In the genomic region with DNA sequence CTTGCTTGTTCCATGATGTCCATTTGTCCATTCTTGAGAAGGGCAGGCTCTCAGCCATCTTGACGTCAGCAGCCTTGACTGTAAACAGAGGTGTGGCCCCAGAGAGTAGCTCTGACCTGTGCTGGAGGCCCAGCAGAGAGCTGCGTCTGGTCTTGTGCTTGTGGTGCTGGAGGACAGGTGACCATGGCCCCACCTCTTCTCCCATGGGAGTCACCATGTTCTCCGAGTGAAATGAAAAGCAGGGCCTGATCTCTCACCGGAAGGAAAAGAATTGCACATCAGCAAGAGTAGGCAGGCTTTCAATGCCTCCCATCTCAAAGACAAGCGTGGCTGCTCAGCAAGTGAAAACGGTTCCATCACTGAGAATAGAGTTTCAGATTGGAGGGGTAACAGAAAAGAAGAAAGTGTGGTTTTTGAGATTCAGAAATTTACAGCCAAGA, we compare ENCODE assay signal across 17 cellular contexts. TPM values are rescaled to one million over a fixed set of nuclear protein-coding genes. Genes with fewer than 3 reads are reported as not detected.
DNase-seq lines count a peak whose midpoint lies in the region; ATAC-seq, FAIRE-seq and TF ChIP-seq lines count a peak whose summit lies in the region.
"Had no signal": no experiment of that assay in that cellular context is flagged by ENCODE, and none has a peak within 500 bp of the region (broad histone marks: within the 10 kb centered on the region; RNA-seq: fewer than 3 reads in every experiment).

No MANE protein-coding gene starts in this region.

- in situ Hi-C loops in GM12878 (cut with MboI): no loop called here
- in situ Hi-C loops in HepG2 (cut with HindIII; ENCODE audit: extremely low pct_ligation_motif_present, low pct_unique_long_range_greater_than_20kb): loop anchor here (25.0 kb wide), 1 partner anchor 543 kb away; no protein-coding TSS in a partner anchor

- WGBS in A549 (ENCODE audit: missing lambda C conversion rate): 14% methylated on average over 4 of the region's 6 CpGs
- 88% methylated on average over 6 of the region's 6 CpGs for WGBS in GM12878 (ENCODE audit: insufficient coverage, insufficient replicate concordance, low lambda C conversion rate, missing lambda C conversion rate)
- WGBS in HepG2 (ENCODE audit: low lambda C conversion rate): 11% methylated on average over 6 of the region's 6 CpGs
- WGBS in esophagus squamous epithelium, 2 donors: 69 to 76% methylated on average over 5 to 6 of the region's 6 CpGs

- POLR2A ChIA-PET in A549 (lab: Yijun Ruan, JAX) (interaction anchor here (1.3 kb wide), 1 partner anchor 10 kb away, joined by 4 read pairs; no protein-coding TSS in a partner anchor), GM12878 (lab: Charles Lee) (interaction anchor here (0.6 to 2.1 kb wide), 4 partner anchors 9 to 220 kb away, joined by 3 to 14 read pairs (median 3); no protein-coding TSS in a partner anchor), HepG2 (lab: Yijun Ruan, JAX) (no interaction called here)

- CTCF ChIA-PET in A549 (lab: Yijun Ruan, JAX) (interaction anchor here (1.4 kb wide), 1 partner anchor 11 kb away, joined by 5 read pairs; a partner anchor contains a TSS), GM12878 (lab: Yijun Ruan, JAX) (interaction anchor here (0.8 to 1.5 kb wide), 2 partner anchors 11 to 346 kb away, joined by 4 to 8 read pairs; a partner anchor contains a TSS), HepG2 (lab: Yijun Ruan, JAX; ENCODE audit: low intra/inter-chr PET ratio, low total read pairs) (no interaction called here)

- peak overlapping the region; percentile 54; the same call in 2 of the 3 replicates for H3K4me2 ChIP-seq in A549
- H3K4me2 ChIP-seq in GM12878 (ENCODE audit: control insufficient read depth, insufficient read depth): peak overlapping the region; percentile 30; the same call in 1 of the 2 replicates
- no peak overlapping the region for H3K4me2 ChIP-seq in HepG2 (ENCODE audit: low read depth, low read length)

- no TSS peak for BruUV-seq in GM12878 (replicated peaks; lab: Mats Ljungman, UMichigan)
- BruUV-seq in HepG2 (replicated peaks; lab: Mats Ljungman, UMichigan): no TSS peak

- DNase-seq in A549 (ENCODE audit: low read depth in 1 of 2, low spot score in 1 of 2) (peak; percentile 10 to 92), NCI-H2029 (lab: John Stamatoyannopoulos, UW) (peak; percentile 90), GM12878 (ENCODE audit: low read depth, low spot score) (no peak), DMS79 treated with DMSO at 0.1 percent for 48 hours (lab: John Stamatoyannopoulos, UW) (no peak), HepG2 (ENCODE audit: low spot score) (no peak), esophagus squamous epithelium (lab: John Stamatoyannopoulos, UW) (no peak)
- DNase-seq: activated CD4-positive, alpha-beta T cell treated with anti-CD3 and anti-CD28 coated beads, Interleukin-2, amount 50 U/mL, for 1 hour; activated T-cell treated with anti-CD3 and anti-CD28 coated beads, Interleukin-2, amount 50 U/mL, for 1 hour; CD4-positive, alpha-beta memory T cell; glutamatergic neuron; NCI-H2171 had no signal

- no peaks in the 10 kb centered on the region for H3K9me3 ChIP-seq in A549
- H3K9me3 ChIP-seq in GM12878 (replicated peaks; ENCODE audit: control insufficient read depth, insufficient read depth, low read length): no peaks in the 10 kb centered on the region
- no peaks in the 10 kb centered on the region for H3K9me3 ChIP-seq in HepG2 (ENCODE audit: low read length)
- H3K9me3 ChIP-seq in esophagus squamous epithelium: no peaks in the 10 kb centered on the region
- H3K9me3 ChIP-seq: esophagus muscularis mucosa had no signal

- TF ChIP-seq CTCF in A549 (IDR thresholded peaks at IDR 0.05): no peak
- TF ChIP-seq CTCF in GM12878 (IDR thresholded peaks at IDR 0.05 in 2 of 3, conservative IDR thresholded peaks at IDR 0.05 in 1 of 3; ENCODE audit: control insufficient read depth in 2 of 3, extremely low read depth in 1 of 3, insufficient read depth in 1 of 3, low read depth in 3 of 3, low read length in 3 of 3): no peak
- no peak for TF ChIP-seq CTCF in HepG2 (CRISPR knock-in tag; IDR thresholded peaks at IDR 0.05)
- no peak for TF ChIP-seq CTCF in esophagus squamous epithelium (IDR thresholded peaks at IDR 0.05)

- H2AFZ ChIP-seq in GM12878 (ENCODE audit: control insufficient read depth, low read depth, low read length) (no peak overlapping the region), HepG2 (ENCODE audit: low read length) (no peak overlapping the region)

- RAD21 ChIA-PET in GM12878 (lab: Charles Lee; ENCODE audit: unreplicated experiment): interaction anchor here (1.2 to 3.5 kb wide), 9 partner anchors 9 to 157 kb away, joined by 3 to 32 read pairs (median 5); a partner anchor contains a TSS

- H3K4me1 ChIP-seq in A549: peaks cover 16% of the 10 kb centered on the region; the same call in 2 of the 3 replicates
- H3K4me1 ChIP-seq in GM12878 (ENCODE audit: control insufficient read depth, insufficient read depth, low read length): peaks cover 5% of the 10 kb centered on the region
- no peaks in the 10 kb centered on the region for H3K4me1 ChIP-seq in HepG2 (ENCODE audit: insufficient read depth, low read length)
- H3K4me1 ChIP-seq in esophagus squamous epithelium: no peaks in the 10 kb centered on the region
- H3K4me1 ChIP-seq: esophagus muscularis mucosa had no signal

- no peak for FAIRE-seq in A549 (lab: Jason Lieb, UNC)
- peak; percentile 47 for FAIRE-seq in GM12878 (lab: Jason Lieb, UNC)
- no peak for FAIRE-seq in HepG2 (lab: Jason Lieb, UNC)
- FAIRE-seq: GM12891, H54 had no signal

- H3K27me3 ChIP-seq in GM12878 (replicated peaks in 1 of 2; ENCODE audit: control insufficient read depth in 2 of 2, insufficient read depth in 2 of 2, low read length in 1 of 2) (no peaks in the 10 kb centered on the region; a peak in 1 of 4 replicates), HepG2 (ENCODE audit: control insufficient read depth in 1 of 2, insufficient read depth in 2 of 2, low read length in 2 of 2) (no peaks in the 10 kb centered on the region), esophagus squamous epithelium (no peaks in the 10 kb centered on the region)
- H3K27me3 ChIP-seq: esophagus muscularis mucosa had no signal

- TF ChIP-seq RAD21 in A549 (conservative IDR thresholded peaks at IDR 0.05 in 1 of 2, IDR thresholded peaks at IDR 0.05 in 1 of 2) (no peak), GM12878 (IDR thresholded peaks at IDR 0.05; ENCODE audit: insufficient read depth, low read depth, low read length) (no peak), HepG2 (CRISPR knock-in tag; IDR thresholded peaks at IDR 0.05) (no peak)

- no peak overlapping the region for H3K9ac ChIP-seq in GM12878 (ENCODE audit: control insufficient read depth, insufficient read depth, low read length)
- no peak overlapping the region for H3K9ac ChIP-seq in HepG2 (ENCODE audit: insufficient read depth, low read depth, low read length)

- peaks cover 2% of the 10 kb centered on the region; the same call in 1 of the 2 replicates for H3K79me2 ChIP-seq in GM12878 (ENCODE audit: control insufficient read depth, insufficient read depth, low read length)
- H3K79me2 ChIP-seq in HepG2 (ENCODE audit: insufficient read depth, low read length): no peaks in the 10 kb centered on the region

- H3K4me3 ChIP-seq in A549 (no peak overlapping the region), GM12878 (0 out of 2 replicates have a peak overlapping the region, but pooled peaks have one; percentile 20), HepG2 (replicated peaks in 1 of 3; ENCODE audit: insufficient read depth in 1 of 3, low read depth in 2 of 3, low read length in 3 of 3) (no peak overlapping the region), esophagus squamous epithelium (no peak overlapping the region)
- H3K4me3 ChIP-seq: esophagus muscularis mucosa had no signal

- TF ChIP-seq POLR2A in A549 (IDR thresholded peaks at IDR 0.05; ENCODE audit: low read length) (no peak), GM12878 (IDR thresholded peaks at IDR 0.05; ENCODE audit: low read depth, low read length) (no peak), HepG2 (IDR thresholded peaks at IDR 0.05; ENCODE audit: insufficient read depth in 1 of 2, low read depth in 2 of 2, low read length in 2 of 2) (no peak), esophagus squamous epithelium (IDR thresholded peaks at IDR 0.05) (no peak)

- SMC1A ChIA-PET in GM12878 (lab: Charles Lee; ENCODE audit: uncharacterized antibody, unreplicated experiment): interaction anchor here (0.8 to 3.2 kb wide), 17 partner anchors 9 to 528 kb away, joined by 3 to 36 read pairs (median 4); a partner anchor contains a TSS

- intact Hi-C loops in GM12878 (cut with micrococcal nuclease; ENCODE audit: unreplicated experiment): no loop called here
- intact Hi-C loops in HepG2 (cut with micrococcal nuclease; ENCODE audit: unreplicated experiment): no loop called here
- intact Hi-C loops in esophagus squamous epithelium (cut with DNase I): no loop called here

- H3K36me3 ChIP-seq in GM12878 (ENCODE audit: control insufficient read depth in 2 of 2, insufficient read depth in 2 of 2, low read length in 1 of 2) (no peaks in the 10 kb centered on the region; a peak in 1 of 4 replicates), HepG2 (replicated peaks in 1 of 2; ENCODE audit: control insufficient read depth in 1 of 2, insufficient read depth in 2 of 2, low read length in 2 of 2) (no peaks in the 10 kb centered on the region), esophagus squamous epithelium (no peaks in the 10 kb centered on the region)
- H3K36me3 ChIP-seq: esophagus muscularis mucosa had no signal

- ATAC-seq in A549: peak; percentile 84 to 96
- peak; percentile 71 for ATAC-seq in GM19438 (IDR thresholded peaks at IDR 0.05; ENCODE audit: low read depth, unreplicated experiment)
- ATAC-seq in GM12878: peak; percentile 80
- ATAC-seq in activated CD4-positive, CD25-positive, alpha-beta regulatory T cell treated with anti-CD3 and anti-CD28 coated beads, Interleukin-2, amount 50 U/mL, for 24 hours: no peak
- ATAC-seq in HepG2: no peak
- ATAC-seq: activated naive CD4-positive, alpha-beta T cell treated with anti-CD3 and anti-CD28 coated beads, Interleukin-2, amount 50 U/mL, for 72 hours had no signal

- H4K20me1 ChIP-seq in GM12878 (ENCODE audit: control insufficient read depth, insufficient read depth) (no peaks in the 10 kb centered on the region), HepG2 (ENCODE audit: insufficient read depth, low read length) (no peaks in the 10 kb centered on the region)

- TF ChIP-seq EP300 in A549 (IDR thresholded peaks at IDR 0.05) (no peak), GM12878 (IDR thresholded peaks at IDR 0.05; ENCODE audit: borderline replicate concordance in 1 of 2, control insufficient read depth in 1 of 2, low read depth in 2 of 2, low read length in 2 of 2) (no peak), HepG2 (IDR thresholded peaks at IDR 0.05; ENCODE audit: low read depth in 2 of 2, low read length in 2 of 2) (no peak), HepG2 (CRISPR knock-in tag; IDR thresholded peaks at IDR 0.05; ENCODE audit: borderline replicate concordance) (no peak)

- H3K27ac ChIP-seq in A549 (no peak overlapping the region), GM12878 (ENCODE audit: control insufficient read depth, insufficient read depth) (no peak overlapping the region), HepG2 (ENCODE audit: extremely low read length, insufficient read depth, low read length) (no peak overlapping the region), esophagus squamous epithelium (no peak overlapping the region)
- H3K27ac ChIP-seq: esophagus muscularis mucosa had no signal

RNA-seq across cellular contexts. Expression of a gene that starts 11.5 kb away (rescaled TPM):
- polyA plus RNA-seq in A549 (2011; rRNA removed): 2.5 and 5.2 TPM in 2 replicates
- polyA plus RNA-seq in A549 (2012; cell fraction: cytosol; rRNA removed): 0.34 and 0.37 TPM in 2 replicates
- 0.31 and 0.49 TPM in 2 replicates for polyA plus RNA-seq in A549 (2012; cell fraction: nucleus; rRNA removed)
- polyA plus RNA-seq in A549 (2017; fragmentation: RNase III; extraction: RNeasy Plus Mini Kit Qiagen cat#74134 plus additional on column Dnase treatment): 0.37 to 0.40 TPM (median 0.38 TPM) in 3 replicates
- polyA minus RNA-seq in A549 (2011; rRNA and poly(A)+ RNA removed): 2.2 and 3.1 TPM in 2 replicates
- total RNA-seq in GM12878 (2013; cell fraction: nucleolus; rRNA removed): 13.5 and 16.1 TPM in 2 replicates
- total RNA-seq in GM12878 (2014; rRNA removed): 56.2 and 59.2 TPM in 2 replicates
- total RNA-seq in GM12878 (2014; rRNA removed; fragmentation: Illumina TruSeq; extraction: Trizol): 41.4 and 42.2 TPM in 2 replicates
- 41.4 and 43.2 TPM in 2 replicates for total RNA-seq in GM12878 (2021)
- 7.1 TPM for polyA plus RNA-seq in GM12878 (2011; ENCODE audit: low read depth)
- polyA plus RNA-seq in GM12878 (2011; rRNA removed): 27.0 and 30.3 TPM in 2 replicates
- polyA plus RNA-seq in GM12878 (2011; cell fraction: cytosol; rRNA removed): 27.2 and 33.8 TPM in 2 replicates
- polyA plus RNA-seq in GM12878 (2011; cell fraction: nucleus; rRNA removed): 28.6 and 28.9 TPM in 2 replicates
- polyA plus RNA-seq in GM12878 (2012): 8.4 and 10.4 TPM in 2 replicates
- 54.2 and 57.1 TPM in 2 replicates for polyA plus RNA-seq in GM12878 (2014; fragmentation: Illumina TruSeq; extraction: Trizol)
- 10 to 100 TPM; 13.9 to 21.8 TPM for polyA plus RNA-seq in GM12878 (2014; fragmentation: Nextera tagmentation; extraction: Ambion mirVana)
- polyA plus RNA-seq in GM12878 (2014; rRNA removed): 25.5 and 26.0 TPM in 2 replicates
- 10 to 100 TPM; 41.1 to 41.5 TPM for polyA plus RNA-seq in GM12878 (2016; fragmentation: Nextera tagmentation; extraction: Ambion mirVana)
- polyA minus RNA-seq in GM12878 (2011; rRNA and poly(A)+ RNA removed): 25.0 and 26.2 TPM in 2 replicates
- 11.6 and 14.0 TPM in 2 replicates for polyA minus RNA-seq in GM12878 (2011; cell fraction: cytosol; rRNA and poly(A)+ RNA removed)
- 13.8 and 20.3 TPM in 2 replicates for polyA minus RNA-seq in GM12878 (2011; cell fraction: nucleus; rRNA and poly(A)+ RNA removed)
- total RNA-seq in HepG2 (2016; rRNA removed; fragmentation: Illumina TruSeq; extraction: Trizol): not detected in 2 replicates
- not detected in 2 replicates for total RNA-seq in HepG2 (2016; cell fraction: cytosol; rRNA removed; fragmentation: Illumina TruSeq; extraction: Trizol; ENCODE audit: low read depth)
- not detected in 2 replicates for total RNA-seq in HepG2 (2016; cell fraction: insoluble cytoplasmic fraction; rRNA removed; fragmentation: Illumina TruSeq; extraction: Trizol)
- total RNA-seq in HepG2 (2016; cell fraction: membrane; rRNA removed; fragmentation: Illumina TruSeq; extraction: Trizol): not detected in 2 replicates
- not detected in 2 replicates for total RNA-seq in HepG2 (2016; cell fraction: nucleus; rRNA removed; fragmentation: Illumina TruSeq; extraction: Trizol)
- polyA plus RNA-seq in HepG2 (2011; rRNA removed): not detected in 2 replicates
- polyA plus RNA-seq in HepG2 (2011; cell fraction: cytosol; rRNA removed): 0.01 TPM in 1 of 2 replicates, not detected in the other
- polyA plus RNA-seq in HepG2 (2011; cell fraction: nucleus; rRNA removed): not detected in 2 replicates
- not detected in 2 replicates for polyA plus RNA-seq in HepG2 (2012)
- not detected in 2 replicates for polyA plus RNA-seq in HepG2 (2016; cell fraction: cytosol; fragmentation: Illumina TruSeq; extraction: Trizol; ENCODE audit: low read depth)
- not detected in 2 replicates for polyA plus RNA-seq in HepG2 (2016; cell fraction: insoluble cytoplasmic fraction; fragmentation: Illumina TruSeq; extraction: Trizol; ENCODE audit: low read depth)
- not detected in 2 replicates for polyA plus RNA-seq in HepG2 (2016; cell fraction: membrane; fragmentation: Illumina TruSeq; extraction: Trizol; ENCODE audit: low read depth)
- polyA plus RNA-seq in HepG2 (2016; cell fraction: nucleus; fragmentation: Illumina TruSeq; extraction: Trizol; ENCODE audit: insufficient read depth, low read depth): not detected in 2 replicates
- polyA minus RNA-seq in HepG2 (2011; rRNA and poly(A)+ RNA removed; ENCODE audit: low replicate concordance): 0.07 TPM in 1 of 2 replicates, not detected in the other
- not detected in 2 replicates for polyA minus RNA-seq in HepG2 (2011; cell fraction: cytosol; rRNA and poly(A)+ RNA removed)
- not detected in 2 replicates for polyA minus RNA-seq in HepG2 (2011; cell fraction: nucleus; rRNA and poly(A)+ RNA removed)
- total RNA-seq in esophagus squamous epithelium: 10 to 100 TPM in 1 of 4 donors, 1 to 10 TPM in 3; 1.9 to 10.3 (median 4.4) TPM
- total RNA-seq: activated naive CD4-positive, alpha-beta T cell treated with anti-CD3 and anti-CD28 coated beads, Interleukin-2, amount 50 U/mL, for 72 hours; CD4-positive, alpha-beta memory T cell had no signal

Comparison
In these comparisons a context has a peak if more than half of its experiments do, and no peak if none do; other contexts are left out.
1. ATAC-seq: peak in A549 (2 of 2), GM19438 (single experiment) and GM12878 (single experiment); none in activated CD4-positive, CD25-positive, alpha-beta regulatory T cell treated with anti-CD3 and anti-CD28 coated beads, Interleukin-2, amount 50 U/mL, for 24 hours (0 of 2) and HepG2 (single experiment).
2. DNase-seq: peak in A549 (2 of 2) and NCI-H2029 (single experiment); none in GM12878 (single experiment), DMS79 treated with DMSO at 0.1 percent for 48 hours (single experiment), HepG2 (single experiment) and esophagus squamous epithelium (single experiment).